Comparison of ENCODE assay signal across 9 cellular contexts in the genomic region with DNA sequence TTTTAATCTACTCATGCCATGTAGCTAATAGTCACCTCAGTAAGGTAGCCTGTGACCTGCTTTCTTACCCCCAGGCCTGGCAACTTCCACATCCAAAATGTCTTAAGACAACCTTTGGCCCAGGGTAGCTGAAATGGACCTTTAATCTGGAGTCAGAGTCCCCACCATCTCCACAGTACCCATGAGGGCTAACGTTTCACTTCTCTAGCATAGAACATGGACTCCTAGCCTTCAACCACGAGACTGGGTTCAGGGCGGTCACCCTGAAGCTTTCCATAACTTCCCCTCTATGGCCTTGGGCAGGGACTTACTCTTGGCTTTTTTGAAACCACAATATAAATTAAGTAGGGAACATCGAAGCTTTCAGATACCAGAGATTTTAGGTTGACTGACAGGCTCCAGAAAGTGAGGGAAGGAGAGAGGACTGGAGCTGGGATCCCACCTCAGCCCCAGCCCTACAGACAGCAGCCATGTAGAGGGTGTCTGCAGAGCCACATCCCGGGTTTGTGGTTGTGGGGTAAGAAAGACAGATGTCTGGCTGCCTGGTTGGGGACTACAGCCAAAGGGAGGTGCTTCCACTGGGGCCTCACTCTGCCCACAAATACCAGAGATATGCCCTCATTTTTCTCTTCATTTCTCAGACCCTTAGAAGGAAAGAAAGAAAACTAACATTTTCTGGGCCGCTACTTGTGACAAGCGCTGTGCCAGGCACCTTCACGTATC. TPM values are rescaled to one million over a fixed set of nuclear protein-coding genes. Genes with fewer than 3 reads are reported as not detected.
DNase-seq lines count a peak whose midpoint lies in the region; ATAC-seq and TF ChIP-seq lines count a peak whose summit lies in the region.
"Had no signal": no experiment of that assay in that cellular context is flagged by ENCODE, and none has a peak within 500 bp of the region (broad histone marks: within the 10 kb centered on the region; RNA-seq: fewer than 3 reads in every experiment).

No MANE protein-coding gene starts in this region.

- H3K36me3 ChIP-seq in Peyer's patch (no peaks in the 10 kb centered on the region), duodenal mucosa (ENCODE audit: control insufficient read depth in 1 of 2, insufficient read depth in 2 of 2, low read length in 2 of 2) (peaks cover 2 to 20% of the 10 kb centered on the region in 2 donors)

- H3K9me3 Mint-ChIP-seq in Calu3 (ENCODE audit: low read depth, unreplicated experiment), result no peaks in the 10 kb centered on the region

- H3K27ac ChIP-seq in Peyer's patch (peak overlapping the region; percentile 84 to 93 (median 86)), duodenal mucosa (ENCODE audit: low read depth, low read length) (no peak overlapping the region)

- ATAC-seq in sciatic nerve (peak; percentile 31), GM18858 (IDR thresholded peaks at IDR 0.05; ENCODE audit: unreplicated experiment) (no peak), HG03139 (IDR thresholded peaks at IDR 0.05; ENCODE audit: unreplicated experiment) (no peak)

- peak overlapping the region in 3 of 4 donors; percentile 89 to 98 (median 98) for H3K4me3 ChIP-seq in Peyer's patch
- H3K4me3 ChIP-seq in duodenal mucosa (ENCODE audit: low read depth in 1 of 2, low read length in 2 of 2), result peak overlapping the region; percentile 78 to 81

- peaks cover 45% of the 10 kb centered on the region for H3K4me1 Mint-ChIP-seq in Calu3 (ENCODE audit: low read depth, unreplicated experiment)

- intact Hi-C loops in Calu3 (cut with micrococcal nuclease; ENCODE audit: unreplicated experiment) (loop anchor here (10.0 kb wide), 1 partner anchor 49 kb away; no protein-coding TSS in a partner anchor), sciatic nerve (cut with DNase I) (no loop called here)

- no peak overlapping the region for H3K27ac Mint-ChIP-seq in Calu3 (ENCODE audit: unreplicated experiment)

- H3K4me3 Mint-ChIP-seq in Calu3 (ENCODE audit: low read depth, unreplicated experiment), result peak overlapping the region; percentile 78

- CTCF ChIA-PET in Calu3 (lab: Charles Lee), result interaction anchor here (0.6 kb wide), 1 partner anchor 11 kb away, joined by 3 read pairs; no protein-coding TSS in a partner anchor

- BruUV-seq in Calu3 (replicated peaks; lab: Mats Ljungman, UMichigan), result no TSS peak

- peak overlapping the region; percentile 3 to 68 for H3K9ac ChIP-seq in duodenal mucosa (ENCODE audit: low read depth in 1 of 2, low read length in 2 of 2)

- peaks cover 47% of the 10 kb centered on the region for H3K36me3 Mint-ChIP-seq in Calu3 (ENCODE audit: insufficient read depth, unreplicated experiment)

- TF ChIP-seq POLR2A in Peyer's patch (IDR thresholded peaks at IDR 0.05), result no peak

- DNase-seq in Calu3 (no peak), Peyer's patch (peak; percentile 43 to 69 (median 47)), sciatic nerve (ENCODE audit: low spot score) (no peak), RPMI8226 (no peak)
- no peak for DNase-seq in effector CD4-positive, alpha-beta T cell
- DNase-seq: KBM-7 had no signal

- H3K9me3 ChIP-seq in Peyer's patch, result no peaks in the 10 kb centered on the region
- no peaks in the 10 kb centered on the region for H3K9me3 ChIP-seq in duodenal mucosa (ENCODE audit: control insufficient read depth in 1 of 2, low read length in 2 of 2)

- no peak for TF ChIP-seq CTCF in Calu3 (IDR thresholded peaks at IDR 0.05; ENCODE audit: unreplicated experiment)
- no peak for TF ChIP-seq CTCF in Peyer's patch (IDR thresholded peaks at IDR 0.05)

- H3K27me3 ChIP-seq in Peyer's patch (no peaks in the 10 kb centered on the region), duodenal mucosa (ENCODE audit: control insufficient read depth in 1 of 2, insufficient read depth in 2 of 2, low read length in 2 of 2) (no peaks in the 10 kb centered on the region)

- H3K4me1 ChIP-seq in Peyer's patch (peaks cover 0 to 36% (median 24%) of the 10 kb centered on the region in 4 donors), duodenal mucosa (ENCODE audit: control insufficient read depth in 1 of 2, insufficient read depth in 2 of 2, low read length in 2 of 2) (peaks cover 31 to 39% of the 10 kb centered on the region in 2 donors)

- H3K27me3 Mint-ChIP-seq in Calu3 (ENCODE audit: unreplicated experiment), result no peaks in the 10 kb centered on the region

RNA-seq across cellular contexts. Expression of a gene that starts 2.6 kb away (rescaled TPM):
- total RNA-seq in Calu3 (2022) (24.5 and 24.8 TPM in 2 replicates), Peyer's patch (10 to 100 TPM; 18.4 to 25.9 (median 20.8) TPM), sciatic nerve (29.4 TPM)

RNA-seq across cellular contexts. Expression of a gene that starts 32.5 kb away (rescaled TPM):
- total RNA-seq in Calu3 (2022) (181 and 197 TPM in 2 replicates), Peyer's patch (100 to 1,000 TPM in 3 of 4 donors, 10 to 100 TPM in 1; 90.4 to 182 (median 160) TPM), sciatic nerve (138 TPM)

RNA-seq across cellular contexts. Expression of a gene that starts 32.6 kb away (rescaled TPM):
- total RNA-seq in Calu3 (2022) (5.0 and 5.5 TPM in 2 replicates), Peyer's patch (1 to 10 TPM; 3.5 to 8.8 (median 6.9) TPM), sciatic nerve (0.71 TPM)

RNA-seq across cellular contexts. Expression of a gene that starts 34.9 kb away (rescaled TPM):
- total RNA-seq in Calu3 (2022), result 12.0 and 14.2 TPM in 2 replicates
- 10 to 100 TPM in 1 of 4 donors, 1 to 10 TPM in 3; 1.8 to 11.6 (median 6.0) TPM for total RNA-seq in Peyer's patch
- 15.9 TPM for total RNA-seq in sciatic nerve

RNA-seq across cellular contexts. Expression of a gene that starts 57.5 kb away (rescaled TPM):
- not detected in 2 replicates for total RNA-seq in Calu3 (2022)
- not detected for total RNA-seq in Peyer's patch
- total RNA-seq in sciatic nerve, result 6.4 TPM

Comparison
In these comparisons a context has a peak if more than half of its experiments do, and no peak if none do; other contexts are left out.
1. DNase-seq: peak in Peyer's patch (3 of 3); none in Calu3 (single experiment), sciatic nerve (single experiment), RPMI8226 (single experiment) and effector CD4-positive, alpha-beta T cell (single experiment).